Comparison of ENCODE assay signal across 17 cellular contexts in the genomic region with DNA sequence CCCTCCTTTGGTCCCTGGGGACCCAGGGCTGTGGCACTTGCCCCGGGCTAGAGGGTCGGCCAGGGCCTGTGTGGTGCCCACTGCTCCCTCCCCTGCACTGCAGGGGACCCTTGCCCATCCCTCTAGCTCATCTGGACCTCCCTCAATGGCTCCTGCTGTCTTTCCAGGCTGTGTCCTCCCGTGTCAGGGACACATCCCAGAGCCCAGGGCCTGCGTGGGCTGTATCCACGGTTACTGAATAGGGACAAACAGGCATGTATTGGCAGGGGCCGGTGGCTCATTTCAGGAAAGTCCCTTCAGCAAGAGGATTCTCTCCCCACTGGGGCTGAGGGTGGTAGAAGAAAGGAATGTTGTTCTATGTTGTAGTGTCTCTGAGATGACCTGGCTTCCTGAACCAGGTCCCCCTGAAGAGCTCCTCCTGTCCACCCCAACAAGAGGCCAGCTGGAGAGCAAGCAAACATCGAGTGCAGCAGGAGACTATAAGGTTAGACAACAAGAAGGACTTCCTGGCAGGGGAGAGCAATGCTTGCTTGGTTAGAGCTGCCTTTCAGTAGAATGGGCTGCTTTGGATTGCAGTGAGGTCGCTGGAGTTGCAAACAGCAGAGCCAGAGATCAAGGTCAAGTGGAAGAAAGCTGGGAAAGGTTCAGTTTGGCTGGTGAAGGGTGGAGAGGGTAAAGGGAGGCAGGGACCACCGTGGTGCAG. TPM values are rescaled to one million over a fixed set of nuclear protein-coding genes. Genes with fewer than 3 reads are reported as not detected.
DNase-seq lines count a peak whose midpoint lies in the region; ATAC-seq, FAIRE-seq and TF ChIP-seq lines count a peak whose summit lies in the region.
"Had no signal": no experiment of that assay in that cellular context is flagged by ENCODE, and none has a peak within 500 bp of the region (broad histone marks: within the 10 kb centered on the region; RNA-seq: fewer than 3 reads in every experiment).

No MANE protein-coding gene starts in this region.

- POLR2A ChIA-PET in H1 (lab: Charles Lee; ENCODE audit: partially characterized antibody): interaction anchor here (1.0 to 2.0 kb wide), 8 partner anchors 10 to 239 kb away, joined by 3 to 6 read pairs (median 4); no protein-coding TSS in a partner anchor
- POLR2A ChIA-PET in A673 (lab: Charles Lee; ENCODE audit: low non-redundant PET): no interaction called here

- H3K27ac ChIP-seq in HUES48 (ENCODE audit: low read depth, low read length) (peak overlapping the region; percentile 17), H1 (ENCODE audit: low read depth, low read length) (no peak overlapping the region), A673 (ENCODE audit: low read depth, low read length, poor library complexity, severe bottlenecking) (no peak overlapping the region)
- H3K27ac ChIP-seq: brain microvascular endothelial cell, ovary had no signal

- no peak for FAIRE-seq in H1 (lab: Jason Lieb, UNC)
- FAIRE-seq: urothelium cell line had no signal

- H3K18ac ChIP-seq in H1 (ENCODE audit: extremely low read depth, low read length): peak overlapping the region; percentile 72

- H2BK15ac ChIP-seq in H1 (ENCODE audit: low read length): peak overlapping the region; percentile 5; the same call in 1 of the 2 replicates

- H3K79me1 ChIP-seq in H1 (ENCODE audit: low read depth, low read length): no peaks in the 10 kb centered on the region

- no peak for TF ChIP-seq EP300 in H1 (IDR thresholded peaks at IDR 0.05; ENCODE audit: borderline replicate concordance in 1 of 2, low read depth in 2 of 2, low read length in 2 of 2)

- peak overlapping the region; percentile 75 to 85 for H3K4me2 ChIP-seq in H1 (ENCODE audit: insufficient read depth in 1 of 2, low read depth in 2 of 2, low read length in 2 of 2)

- 53% methylated on average over 9 of the region's 9 CpGs; no CpG with 5 or more reads in 1 of the 2 experiments for WGBS in H1 (ENCODE audit: extremely low coverage in 1 of 2, insufficient coverage in 1 of 2, insufficient read length in 1 of 2, insufficient replicate concordance in 2 of 2, low coverage in 1 of 2, low lambda C conversion rate in 2 of 2, missing lambda C conversion rate in 1 of 2), 2 experiments

- H3K23me2 ChIP-seq in H1 (ENCODE audit: low read depth, low read length): peaks cover 11% of the 10 kb centered on the region

- no peak overlapping the region for H3K56ac ChIP-seq in H1 (replicated peaks; ENCODE audit: insufficient read length, low read depth, low read length)

- DNase-seq in Caki2 (ENCODE audit: low read depth) (peak; percentile 30), H1 (ENCODE audit: low read depth in 1 of 2, low spot score in 2 of 2) (no peak), midbrain (lab: John Stamatoyannopoulos, UW) (peak; percentile 38), NCI-H1930 (lab: John Stamatoyannopoulos, UW) (no peak), A673 (ENCODE audit: low spot score) (no peak)
- DNase-seq in activated naive CD8-positive, alpha-beta T cell treated with anti-CD3 and anti-CD28 coated beads for 36 hours: no peak
- DNase-seq: DMS79 had no signal

- no peak for TF ChIP-seq CTCF in H1 (IDR thresholded peaks at IDR 0.05; ENCODE audit: control extremely low read depth in 1 of 3, insufficient read depth in 1 of 3, low read depth in 1 of 3, low read length in 3 of 3)
- no peak for TF ChIP-seq CTCF in A673 (conservative IDR thresholded peaks at IDR 0.05; ENCODE audit: low read depth, low read length)

- H3K27me3 Mint-ChIP-seq in activated naive CD8-positive, alpha-beta T cell treated with anti-CD3 and anti-CD28 coated beads for 36 hours: peaks cover 12% of the 10 kb centered on the region

- H3K9me3 Mint-ChIP-seq in activated naive CD8-positive, alpha-beta T cell treated with anti-CD3 and anti-CD28 coated beads for 36 hours: no peaks in the 10 kb centered on the region
- H3K9me3 Mint-ChIP-seq: HFFc6, T-cell had no signal

- no peak overlapping the region for H2BK120ac ChIP-seq in H1 (replicated peaks; ENCODE audit: low read depth, low read length)

- peak overlapping the region; percentile 27 for H2BK20ac ChIP-seq in H1 (ENCODE audit: low read length)

- peak overlapping the region; percentile 66; the same call in 1 of the 2 replicates for H2BK5ac ChIP-seq in H1 (ENCODE audit: low read depth, low read length)

- H3K27ac Mint-ChIP-seq in activated naive CD8-positive, alpha-beta T cell treated with anti-CD3 and anti-CD28 coated beads for 36 hours: no peak overlapping the region
- H3K27ac Mint-ChIP-seq: activated CD8-positive, alpha-beta memory T cell treated with anti-CD3 and anti-CD28 coated beads, Interleukin-2, amount 10 ng/mL, durations not matched to agents 7 days and 5 days; HFFc6; T-cell had no signal

- H4K5ac ChIP-seq in H1 (ENCODE audit: insufficient read length, low read depth, low read length): peak overlapping the region; percentile 20

- no peaks in the 10 kb centered on the region for H3K79me2 ChIP-seq in H1 (ENCODE audit: control insufficient read depth in 1 of 2, insufficient read depth in 2 of 2, low read length in 2 of 2)

- no peak for TF ChIP-seq POLR2A in H1 (IDR thresholded peaks at IDR 0.05; ENCODE audit: control extremely low read depth in 1 of 2, low read depth in 2 of 2, low read length in 2 of 2)

- no peaks in the 10 kb centered on the region for H3K9me3 ChIP-seq in HUES48 (ENCODE audit: control insufficient read depth, insufficient read depth, low read length)
- no peaks in the 10 kb centered on the region for H3K9me3 ChIP-seq in H1 (ENCODE audit: insufficient read depth in 2 of 2, low read depth in 1 of 2, low read length in 1 of 2)
- H3K9me3 ChIP-seq in A673 (ENCODE audit: low read depth, low read length, poor library complexity, severe bottlenecking): no peaks in the 10 kb centered on the region
- H3K9me3 ChIP-seq: BE2C, ovary had no signal

- H4K20me1 ChIP-seq in H1 (replicated peaks in 1 of 2; ENCODE audit: control insufficient read depth in 1 of 2, insufficient read depth in 2 of 2, low read length in 2 of 2): no peaks in the 10 kb centered on the region

- H3K4ac ChIP-seq in H1 (replicated peaks; ENCODE audit: insufficient read length, low read depth, low read length): no peak overlapping the region

- CTCF ChIA-PET in H1 (lab: Charles Lee; ENCODE audit: partially characterized antibody): interaction anchor here (0.5 to 22.0 kb wide), 30 partner anchors 9 to 855 kb away, joined by 3 to 668 read pairs (median 4); no protein-coding TSS in a partner anchor
- CTCF ChIA-PET in A673 (lab: Charles Lee): interaction anchor here (0.5 to 0.9 kb wide), 2 partner anchors 31 to 47 kb away, joined by 3 to 4 read pairs; no protein-coding TSS in a partner anchor

- H3K36me3 ChIP-seq in HUES48 (ENCODE audit: control insufficient read depth, insufficient read depth, low read length) (no peaks in the 10 kb centered on the region), H1 (ENCODE audit: control insufficient read depth in 2 of 4, insufficient read depth in 4 of 4, low read length in 3 of 4) (no peaks in the 10 kb centered on the region), A673 (ENCODE audit: insufficient read depth, low read length, poor library complexity, severe bottlenecking) (no peaks in the 10 kb centered on the region)
- H3K36me3 ChIP-seq: BE2C, brain microvascular endothelial cell, ovary had no signal

- in situ Hi-C loops in Caki2 (cut with HindIII; ENCODE audit: low pct_unique_long_range_greater_than_20kb, low sequenced_read_pairs): loop anchor here (10.0 kb wide), 1 partner anchor 260 kb away; no protein-coding TSS in a partner anchor

- H4K8ac ChIP-seq in H1 (ENCODE audit: extremely low read depth, insufficient read depth, low read length): no peak overlapping the region

- no peak overlapping the region for H3K4me3 Mint-ChIP-seq in activated naive CD8-positive, alpha-beta T cell treated with anti-CD3 and anti-CD28 coated beads for 36 hours
- H3K4me3 Mint-ChIP-seq: activated CD8-positive, alpha-beta memory T cell treated with anti-CD3 and anti-CD28 coated beads, Interleukin-2, amount 10 ng/mL, durations not matched to agents 7 days and 5 days; HFFc6; T-cell had no signal

- no peak overlapping the region for H2AFZ ChIP-seq in H1 (ENCODE audit: low read length)

- TF ChIP-seq RAD21 in H1 (IDR thresholded peaks at IDR 0.05 in 1 of 2, conservative IDR thresholded peaks at IDR 0.05 in 1 of 2; ENCODE audit: low read depth in 2 of 2, low read length in 2 of 2): no peak

- H3K9ac ChIP-seq in HUES48 (ENCODE audit: low read depth, low read length) (no peak overlapping the region), H1 (replicated peaks in 1 of 4; ENCODE audit: extremely low read depth in 1 of 4, low read depth in 3 of 4, low read length in 3 of 4) (no peak overlapping the region; a peak in 1 of 7 replicates)

- no peak for ATAC-seq in HG03097 (IDR thresholded peaks at IDR 0.05; ENCODE audit: low FRiP score, unreplicated experiment)
- ATAC-seq: activated CD8-positive, alpha-beta memory T cell treated with anti-CD3 and anti-CD28 coated beads, Interleukin-2, amount 10 ng/mL, durations not matched to agents 7 days and 5 days had no signal

- H3K27me3 ChIP-seq in HUES48 (ENCODE audit: control insufficient read depth, insufficient read depth, low read length) (0 out of 2 replicates have a peak, but pooled peaks cover 3% of the 10 kb centered on the region), H1 (replicated peaks in 1 of 4; ENCODE audit: control insufficient read depth in 3 of 4, extremely low read depth in 1 of 4, insufficient read depth in 3 of 4, low read length in 3 of 4) (no peaks in the 10 kb centered on the region; a peak in 2 of 7 replicates), A673 (replicated peaks; ENCODE audit: insufficient read depth, low read depth, low read length, poor library complexity) (no peaks in the 10 kb centered on the region)
- H3K27me3 ChIP-seq: BE2C, ovary had no signal

- no peak overlapping the region for H3K23ac ChIP-seq in H1 (ENCODE audit: insufficient read length)

- intact Hi-C loops in A673 (cut with micrococcal nuclease; ENCODE audit: unreplicated experiment): loop anchor here (1.0 to 5.0 kb wide), 2 partner anchors 30 to 543 kb away; no protein-coding TSS in a partner anchor

- H2AK5ac ChIP-seq in H1 (ENCODE audit: low read depth, low read length): no peak overlapping the region

- no peaks in the 10 kb centered on the region for H3K36me3 Mint-ChIP-seq in activated naive CD8-positive, alpha-beta T cell treated with anti-CD3 and anti-CD28 coated beads for 36 hours
- H3K36me3 Mint-ChIP-seq: activated CD8-positive, alpha-beta memory T cell treated with anti-CD3 and anti-CD28 coated beads, Interleukin-2, amount 10 ng/mL, durations not matched to agents 7 days and 5 days; T-cell had no signal

- H3K14ac ChIP-seq in H1 (ENCODE audit: insufficient read length): no peak overlapping the region

- peaks cover 5% of the 10 kb centered on the region for H3K4me1 Mint-ChIP-seq in activated naive CD8-positive, alpha-beta T cell treated with anti-CD3 and anti-CD28 coated beads for 36 hours

- H3K4me3 ChIP-seq in HUES48 (ENCODE audit: low read depth, low read length): no peak overlapping the region
- peak overlapping the region in 1 of 4 experiments; percentile 62; a peak in 1 of 8 replicates for H3K4me3 ChIP-seq in H1 (ENCODE audit: extremely low read depth in 1 of 4, insufficient read depth in 2 of 4, low read depth in 3 of 4, low read length in 4 of 4)
- no peak overlapping the region for H3K4me3 ChIP-seq in A673 (ENCODE audit: low read depth, low read length, poor library complexity, severe bottlenecking)
- H3K4me3 ChIP-seq: ovary had no signal

- H4K91ac ChIP-seq in H1 (replicated peaks; ENCODE audit: insufficient read length, low read length): peak overlapping the region; percentile 93

- H3K4me1 ChIP-seq in HUES48 (ENCODE audit: control insufficient read depth, insufficient read depth, low read length) (peaks cover 40% of the 10 kb centered on the region), H1 (replicated peaks in 1 of 4; ENCODE audit: control insufficient read depth in 3 of 4, insufficient read depth in 4 of 4, low read length in 3 of 4) (peaks cover 14 to 42% (median 25%) of the 10 kb centered on the region in 4 experiments), A673 (ENCODE audit: insufficient read depth, low read length, poor library complexity, severe bottlenecking) (peaks cover 11% of the 10 kb centered on the region)

- no TSS peak for BruUV-seq in A673 (replicated peaks; lab: Mats Ljungman, UMichigan)

- H2BK12ac ChIP-seq in H1 (ENCODE audit: low read depth, low read length): peak overlapping the region; percentile 94; the same call in 1 of the 2 replicates

RNA-seq across cellular contexts. Expression of a gene that starts 1.0 kb away (rescaled TPM):
- total RNA-seq in Caki2 (2014; rRNA removed; shearing (Covaris generic); ENCODE audit: low replicate concordance): not detected in 2 replicates
- total RNA-seq in H1 (2021; fragmentation: NEBNext Ultra II Directional; extraction: Animal tissue kit (Norgen Biotek cat#: 25700)): 8.4 and 10.3 TPM in 2 replicates
- 4.0 and 6.9 TPM in 2 replicates for polyA plus RNA-seq in H1 (2011; rRNA removed)
- 4.8 TPM for polyA plus RNA-seq in H1 (2011; cell fraction: cytosol; rRNA removed)
- 21.4 TPM for polyA plus RNA-seq in H1 (2011; cell fraction: nucleus; rRNA removed)
- polyA plus RNA-seq in H1 (2012, experiment 1 of 2): 5.1 to 11.2 TPM (median 9.5 TPM) in 4 replicates
- polyA plus RNA-seq in H1 (2012, experiment 2 of 2): 6.3 TPM
- polyA plus RNA-seq in H1 (2013, experiment 1 of 2): 3.3 TPM
- 3.0 TPM for polyA plus RNA-seq in H1 (2013, experiment 2 of 2)
- polyA minus RNA-seq in H1 (2011; rRNA and poly(A)+ RNA removed): 8.8 and 10.1 TPM in 2 replicates
- polyA minus RNA-seq in H1 (2011; cell fraction: cytosol; rRNA and poly(A)+ RNA removed): 17.2 TPM
- polyA minus RNA-seq in H1 (2011; cell fraction: nucleus; rRNA and poly(A)+ RNA removed): 19.0 TPM
- total RNA-seq in activated naive CD8-positive, alpha-beta T cell treated with anti-CD3 and anti-CD28 coated beads for 36 hours: under 1 TPM; 0.06 to 0.10 TPM
- total RNA-seq in A673 (2021): 0.47 and 0.55 TPM in 2 replicates
- total RNA-seq: activated CD8-positive, alpha-beta memory T cell treated with anti-CD3 and anti-CD28 coated beads, Interleukin-2, amount 10 ng/mL, durations not matched to agents 7 days and 5 days; fibroblast of villous mesenchyme; HFFc6 had no signal

Comparison
In these comparisons a context has a peak if more than half of its experiments do, and no peak if none do; other contexts are left out.
1. DNase-seq: peak in Caki2 (single experiment) and midbrain (single experiment); none in H1 (0 of 2), activated naive CD8-positive, alpha-beta T cell treated with anti-CD3 and anti-CD28 coated beads for 36 hours (single experiment), NCI-H1930 (0 of 2) and A673 (single experiment).